Comparison of ENCODE assay signal across 14 cellular contexts in genomic region chr9:92571871-92572270, GRCh38. TPM values are rescaled to one million over a fixed set of nuclear protein-coding genes. Genes with fewer than 3 reads are reported as not detected.
"Had no signal": no experiment of that assay in that cellular context is flagged by ENCODE, and none has a peak within 500 bp of the region (broad histone marks: within the 10 kb centered on the region; RNA-seq: fewer than 3 reads in every experiment).

No MANE protein-coding gene starts in this region.

RNA-seq across cellular contexts. Expression of gene ECM2, which starts 36.1 kb away (rescaled TPM):
- total RNA-seq: activated B cell treated with CpG ODN at 0.5 μM for 24 hours; activated CD4-positive, alpha-beta memory T cell treated with anti-CD3 and anti-CD28 coated beads for 36 hours; activated CD4-positive, alpha-beta memory T cell treated with anti-CD3 and anti-CD28 coated beads, Interleukin-2, amount 10 ng/mL, durations not matched to agents 7 days and 5 days; activated CD4-positive, alpha-beta T cell treated with anti-CD3 and anti-CD28 coated beads for 36 hours; activated CD4-positive, alpha-beta T cell treated with anti-CD3 and anti-CD28 coated beads, Interleukin-2, amount 10 ng/mL, durations not matched to agents 24 days and 14 days; activated CD4-positive, alpha-beta T cell treated with anti-CD3 and anti-CD28 coated beads, Interleukin-2, amount 10 ng/mL, durations not matched to agents 7 days and 5 days; activated CD8-positive, alpha-beta memory T cell treated with anti-CD3 and anti-CD28 coated beads for 36 hours; activated CD8-positive, alpha-beta memory T cell treated with anti-CD3 and anti-CD28 coated beads, Interleukin-2, amount 10 ng/mL, durations not matched to agents 7 days and 5 days; activated CD8-positive, alpha-beta T cell treated with anti-CD3 and anti-CD28 coated beads for 36 hours; activated CD8-positive, alpha-beta T cell treated with anti-CD3 and anti-CD28 coated beads, Interleukin-2, amount 10 ng/mL, durations not matched to agents 7 days and 5 days; T-helper 1 cell treated with Interleukin-12 subunit alpha and Interleukin-12 subunit beta and Interleukin-4 antibody, amounts not matched to agents 30 ng/mL and 1 ng/mL, for 36 hours; T-helper 17 cell; T-helper 2 cell treated with Interferon-gamma antibody and Interleukin-4, amounts not matched to agents 100 ng/mL and 5 ng/mL, for 36 hours; WTC11 had no signal
